ENCODE assay signal across 11 cellular contexts in the genomic region with DNA sequence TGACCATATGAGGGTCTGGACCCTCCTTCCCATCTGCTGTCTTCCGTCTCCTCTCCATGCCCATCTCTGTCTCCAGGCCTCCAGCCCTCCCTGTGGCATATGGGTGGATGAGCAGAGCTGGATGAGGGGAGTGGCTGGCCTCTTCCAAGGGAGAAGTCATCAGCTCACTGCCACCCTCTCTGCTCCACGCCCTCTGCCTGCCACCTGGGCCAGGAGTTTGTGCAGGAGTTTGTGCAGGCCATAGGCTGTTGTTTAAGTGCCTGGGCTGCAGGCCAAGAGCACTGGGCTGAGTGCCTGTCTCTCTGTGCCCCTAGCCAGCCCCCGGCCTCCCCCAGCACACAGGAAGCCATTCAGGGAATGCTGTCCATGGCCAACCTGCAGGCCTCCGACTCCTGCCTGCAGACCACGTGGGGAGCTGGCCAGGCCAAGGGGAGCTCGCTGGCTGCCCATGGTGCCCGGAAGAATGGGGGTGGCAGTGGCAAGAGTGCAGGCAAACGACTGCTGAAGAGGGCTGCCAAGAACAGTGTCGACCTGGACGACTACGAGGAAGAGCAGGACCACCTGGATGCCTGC.
DNase-seq lines count a peak whose midpoint lies in the region; ATAC-seq and TF ChIP-seq lines count a peak whose summit lies in the region.
"Had no signal": no experiment of that assay in that cellular context is flagged by ENCODE, and none has a peak within 500 bp of the region (broad histone marks: within the 10 kb centered on the region; RNA-seq: fewer than 3 reads in every experiment).

No MANE protein-coding gene starts in this region.

- no peaks in the 10 kb centered on the region for H3K27me3 Mint-ChIP-seq in chondrocyte (ENCODE audit: low read depth)

- TF ChIP-seq CTCF in chondrocyte (IDR thresholded peaks at IDR 0.05): no peak
- no peak for TF ChIP-seq CTCF in omental fat pad (IDR thresholded peaks at IDR 0.05)

- H3K4me3 ChIP-seq in MG63 (no peak overlapping the region), trophoblast cell (ENCODE audit: low read depth, low read length) (no peak overlapping the region)
- H3K4me3 ChIP-seq: prostate gland had no signal

- no peak overlapping the region for H4K12ac ChIP-seq in trophoblast cell (ENCODE audit: low read depth, low read length)

- no peak overlapping the region for H2BK5ac ChIP-seq in trophoblast cell (ENCODE audit: low read depth, low read length, poor library complexity)

- H3K79me2 ChIP-seq in trophoblast cell (ENCODE audit: control insufficient read depth, insufficient read depth, low read length, poor library complexity): no peaks in the 10 kb centered on the region

- H3K4ac ChIP-seq in trophoblast cell (ENCODE audit: low read depth, low read length): no peak overlapping the region

- peaks cover 3% of the 10 kb centered on the region for H3K36me3 Mint-ChIP-seq in chondrocyte (ENCODE audit: low read depth)

- H3K23ac ChIP-seq in trophoblast cell (ENCODE audit: low read length): no peak overlapping the region

- no peak overlapping the region for H3K4me2 ChIP-seq in trophoblast cell (ENCODE audit: low read length)

- peak overlapping the region; percentile 9 for H3K27ac Mint-ChIP-seq in chondrocyte (ENCODE audit: unreplicated experiment)

- no CpG with 5 or more reads among the region's 11 CpGs for WGBS in trophoblast cell (ENCODE audit: extremely low coverage, insufficient coverage, insufficient read length)

- no peaks in the 10 kb centered on the region for H3K9me3 Mint-ChIP-seq in chondrocyte (ENCODE audit: low read depth)

- H3K79me1 ChIP-seq in trophoblast cell (ENCODE audit: low read length): no peaks in the 10 kb centered on the region

- no peak overlapping the region for H2BK120ac ChIP-seq in trophoblast cell (ENCODE audit: insufficient read depth, low read length, poor library complexity)

- no peaks in the 10 kb centered on the region for H3K4me1 ChIP-seq in trophoblast cell (ENCODE audit: control insufficient read depth in 1 of 2, insufficient read depth in 2 of 2, low read length in 2 of 2)
- H3K4me1 ChIP-seq: prostate gland had no signal

- H3K27me3 ChIP-seq in MG63 (no peaks in the 10 kb centered on the region), trophoblast cell (ENCODE audit: insufficient read depth, low read length) (no peaks in the 10 kb centered on the region)

- H4K8ac ChIP-seq in trophoblast cell (ENCODE audit: low read depth, low read length): no peak overlapping the region

- no peaks in the 10 kb centered on the region for H3K4me1 Mint-ChIP-seq in chondrocyte (ENCODE audit: low read depth)

- H3K36me3 ChIP-seq in MG63 (no peaks in the 10 kb centered on the region), trophoblast cell (ENCODE audit: control insufficient read depth in 1 of 2, insufficient read depth in 2 of 2, low read length in 2 of 2) (peaks cover 39 to 44% of the 10 kb centered on the region in 2 experiments)
- H3K36me3 ChIP-seq: prostate gland had no signal

- H3K4me3 Mint-ChIP-seq in chondrocyte (ENCODE audit: unreplicated experiment): no peak overlapping the region

- ATAC-seq in omental fat pad (ENCODE audit: low FRiP score): no peak
- no peak for ATAC-seq in HG03354 (IDR thresholded peaks at IDR 0.05; ENCODE audit: poor library complexity, severe bottlenecking, unreplicated experiment)
- ATAC-seq in HG03460 (IDR thresholded peaks at IDR 0.05; ENCODE audit: unreplicated experiment): no peak
- ATAC-seq: activated CD4-positive, CD25-positive, alpha-beta regulatory T cell treated with anti-CD3 and anti-CD28 coated beads, Interleukin-2, amount 50 U/mL, for 24 hours had no signal

- H3K9me3 ChIP-seq in MG63 (no peaks in the 10 kb centered on the region), trophoblast cell (ENCODE audit: insufficient read depth, low read depth, low read length) (peaks cover 13% of the 10 kb centered on the region)
- H3K9me3 ChIP-seq: prostate gland had no signal

- no peak overlapping the region for H2BK12ac ChIP-seq in trophoblast cell (ENCODE audit: low read length)

- peak; percentile 6 for DNase-seq in DMS 273 treated with DMSO at 0.1 percent for 48 hours (lab: John Stamatoyannopoulos, UW)
- DNase-seq in MG63: peak; percentile 19
- DNase-seq in chondrocyte (ENCODE audit: low spot score): peak; percentile 73
- DNase-seq in omental fat pad (ENCODE audit: low spot score): peak; percentile 15
- DNase-seq in NCI-H2227 treated with DMSO at 0.1 percent for 48 hours (lab: John Stamatoyannopoulos, UW): no peak
- DNase-seq in trophoblast cell: no peak
- DNase-seq: caudate nucleus had no signal

- no peak overlapping the region for H3K14ac ChIP-seq in trophoblast cell (ENCODE audit: low read length)

- H4K91ac ChIP-seq in trophoblast cell (ENCODE audit: low read depth, low read length): no peak overlapping the region

- no peak overlapping the region for H3K27ac ChIP-seq in trophoblast cell (ENCODE audit: low read depth, low read length)
- H3K27ac ChIP-seq: prostate gland had no signal

- H2AK5ac ChIP-seq in trophoblast cell (ENCODE audit: low read length): no peak overlapping the region

- no peak overlapping the region for H3K9ac ChIP-seq in trophoblast cell (ENCODE audit: low read length)

- H2AFZ ChIP-seq in trophoblast cell (ENCODE audit: insufficient read depth, low read length, poor library complexity): no peak overlapping the region

- H3K18ac ChIP-seq in trophoblast cell (ENCODE audit: low read length): no peak overlapping the region

Comparison
In these comparisons a context has a peak if more than half of its experiments do, and no peak if none do; other contexts are left out.
1. DNase-seq: peak in DMS 273 treated with DMSO at 0.1 percent for 48 hours (single experiment), MG63 (single experiment), chondrocyte (single experiment) and omental fat pad (single experiment); none in NCI-H2227 treated with DMSO at 0.1 percent for 48 hours (single experiment) and trophoblast cell (0 of 2).